In the genomic region with DNA sequence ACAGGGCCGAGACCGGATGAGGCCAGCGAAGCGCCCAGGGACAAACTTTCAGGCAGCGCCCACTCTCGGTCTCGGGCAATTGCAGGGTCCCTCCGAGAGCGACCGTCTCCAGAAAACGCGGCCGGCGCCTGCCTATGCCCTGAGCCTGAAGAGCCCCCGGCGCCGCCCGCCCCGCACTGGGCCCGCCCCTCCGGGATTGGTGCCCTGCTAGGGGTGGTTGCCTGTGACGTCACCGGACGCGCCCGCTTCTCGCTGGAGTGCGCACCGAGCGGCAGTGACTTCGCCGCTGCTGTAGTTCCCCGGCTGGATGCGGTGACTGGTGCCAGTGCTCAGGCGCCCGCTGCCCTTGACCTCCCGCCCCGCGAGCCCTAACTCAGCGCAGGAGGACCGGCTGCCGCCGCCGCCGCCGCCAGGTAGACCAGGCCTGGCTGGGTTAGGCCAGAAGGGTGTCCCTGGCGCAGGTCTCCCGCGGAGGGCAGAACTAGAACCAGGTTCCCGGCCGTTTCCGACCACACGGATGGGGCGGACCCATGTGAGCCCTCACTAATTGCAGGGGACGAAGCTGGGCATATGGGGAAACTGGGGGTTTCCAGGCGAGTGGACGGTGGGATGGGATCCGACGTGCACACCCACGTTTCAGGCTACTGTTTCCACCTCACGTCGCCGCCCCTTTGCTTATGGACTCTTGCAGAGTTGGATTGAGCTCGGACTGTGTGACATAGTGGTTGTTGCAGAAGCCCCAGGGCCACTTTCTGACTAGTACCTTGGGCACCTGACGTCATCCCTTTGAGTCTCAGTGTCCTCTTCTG, we compare ENCODE assay signal across 8 cellular contexts. TPM values are rescaled to one million over a fixed set of nuclear protein-coding genes. Genes with fewer than 3 reads are reported as not detected.
DNase-seq lines count a peak whose midpoint lies in the region; ATAC-seq and TF ChIP-seq lines count a peak whose summit lies in the region.
"Not testable (repeated sequence)": the region's sequence is repeated elsewhere in the genome, so short reads cannot be mapped to it uniquely, and the experiment has no call there.

No MANE protein-coding gene starts in this region.

- POLR2A ChIA-PET in CD4-positive, alpha-beta memory T cell (lab: Charles Lee; ENCODE audit: partially characterized antibody); T-cell (lab: Charles Lee); naive thymus-derived CD8-positive, alpha-beta T cell (lab: Charles Lee): not testable (repeated sequence)

- H3K4me3 Mint-ChIP-seq in CD4-positive, alpha-beta memory T cell, result peak overlapping the region; percentile 77 to 84 (median 81)
- H3K4me3 Mint-ChIP-seq in T-cell, result peak overlapping the region; percentile 76 to 83 (median 76)
- peak overlapping the region; percentile 73 to 88 (median 82) for H3K4me3 Mint-ChIP-seq in naive thymus-derived CD8-positive, alpha-beta T cell

- H3K9me3 ChIP-seq in CD4-positive, alpha-beta memory T cell (ENCODE audit: control insufficient read depth in 1 of 2, low read length in 2 of 2); gastroesophageal sphincter: not testable (repeated sequence)

- H3K4me1 ChIP-seq in CD4-positive, alpha-beta memory T cell (ENCODE audit: insufficient read depth, low read length), result not testable (repeated sequence)
- H3K4me1 ChIP-seq in gastroesophageal sphincter, result peaks cover 0 to 30% (median 4%) of the 10 kb centered on the region in 3 donors

- peak overlapping the region; percentile 40 to 93 (median 78) for H3K27ac Mint-ChIP-seq in CD4-positive, alpha-beta memory T cell
- peak overlapping the region in 1 of 2 donors; percentile 58 for H3K27ac Mint-ChIP-seq in T-cell
- peak overlapping the region; percentile 54 to 94 (median 89) for H3K27ac Mint-ChIP-seq in naive thymus-derived CD8-positive, alpha-beta T cell

- ATAC-seq in GM19468 (IDR thresholded peaks at IDR 0.05; ENCODE audit: extremely low read depth, unreplicated experiment) (peak; percentile 84), HG03354 (IDR thresholded peaks at IDR 0.05; ENCODE audit: poor library complexity, severe bottlenecking, unreplicated experiment) (peak; percentile 95), T-cell (replicated peaks in 1 of 4) (peak; percentile 100), gastroesophageal sphincter (peak; percentile 99)
- peak; percentile 99 for ATAC-seq in naive thymus-derived CD8-positive, alpha-beta T cell

- H3K27me3 ChIP-seq in CD4-positive, alpha-beta memory T cell (ENCODE audit: insufficient read depth, low read length); gastroesophageal sphincter: not testable (repeated sequence)

- not testable (repeated sequence) for H3K36me3 Mint-ChIP-seq in CD4-positive, alpha-beta memory T cell; T-cell; naive thymus-derived CD8-positive, alpha-beta T cell

- intact Hi-C loops in CD4-positive, alpha-beta memory T cell (cut with micrococcal nuclease), result not testable (repeated sequence)

- H3K4me3 ChIP-seq in CD4-positive, alpha-beta memory T cell (ENCODE audit: low read length in 2 of 2), result peak overlapping the region in 1 of 2 donors; percentile 28
- peak overlapping the region; percentile 59 to 83 for H3K4me3 ChIP-seq in gastroesophageal sphincter

- peak; percentile 45 to 67 for TF ChIP-seq POLR2A in gastroesophageal sphincter (IDR thresholded peaks at IDR 0.05)

- TF ChIP-seq EP300 in gastroesophageal sphincter (IDR thresholded peaks at IDR 0.05), result not testable (repeated sequence)

- H3K9me3 Mint-ChIP-seq in CD4-positive, alpha-beta memory T cell; T-cell; naive thymus-derived CD8-positive, alpha-beta T cell: not testable (repeated sequence)

- H3K27me3 Mint-ChIP-seq in CD4-positive, alpha-beta memory T cell, result not testable (repeated sequence)
- peaks cover 4 to 13% of the 10 kb centered on the region in 2 donors for H3K27me3 Mint-ChIP-seq in T-cell
- H3K27me3 Mint-ChIP-seq in naive thymus-derived CD8-positive, alpha-beta T cell, result peaks cover 0 to 18% (median 4%) of the 10 kb centered on the region in 5 donors

- CTCF ChIA-PET in CD4-positive, alpha-beta memory T cell (lab: Charles Lee; ENCODE audit: partially characterized antibody), result interaction anchor here (2.1 kb wide), 1 partner anchor 18 kb away, joined by 12 read pairs; no protein-coding TSS in a partner anchor
- CTCF ChIA-PET in T-cell (lab: Charles Lee), result interaction anchor here (0.5 to 1.7 kb wide), 2 partner anchors 18 to 312 kb away, joined by 3 to 8 read pairs; no protein-coding TSS in a partner anchor

- H3K36me3 ChIP-seq in CD4-positive, alpha-beta memory T cell (ENCODE audit: insufficient read depth, low read length); gastroesophageal sphincter: not testable (repeated sequence)

- not testable (repeated sequence) for TF ChIP-seq CTCF in gastroesophageal sphincter (IDR thresholded peaks at IDR 0.05)

- WGBS in gastroesophageal sphincter (ENCODE audit: low coverage in 1 of 2), 2 donors, result no CpG with 5 or more reads among the region's 65 CpGs

- peak overlapping the region; percentile 51 for H3K27ac ChIP-seq in CD4-positive, alpha-beta memory T cell (ENCODE audit: low read depth, low read length)
- H3K27ac ChIP-seq in gastroesophageal sphincter, result peak overlapping the region; percentile 87 to 91 (median 88)

- H3K4me1 Mint-ChIP-seq in CD4-positive, alpha-beta memory T cell, result peaks cover 7 to 18% (median 9%) of the 10 kb centered on the region in 4 donors
- peaks cover 10 to 17% (median 16%) of the 10 kb centered on the region in 3 donors for H3K4me1 Mint-ChIP-seq in T-cell
- H3K4me1 Mint-ChIP-seq in naive thymus-derived CD8-positive, alpha-beta T cell, result peaks cover 8 to 18% (median 10%) of the 10 kb centered on the region in 4 donors

- DNase-seq in CD4-positive, alpha-beta memory T cell, result peak; percentile 92 to 96 (median 93)
- DNase-seq in T-cell, result peak; percentile 92 to 100 (median 97)
- peak; percentile 90 for DNase-seq in activated naive CD8-positive, alpha-beta T cell treated with anti-CD3 and anti-CD28 coated beads, Interleukin-2, amount 50 U/mL, for 16 hours (ENCODE audit: low read depth, low spot score)
- peak; percentile 92 to 98 (median 94) for DNase-seq in naive thymus-derived CD8-positive, alpha-beta T cell
- DNase-seq in stimulated activated CD8-positive, alpha-beta memory T cell treated with anti-CD3 and anti-CD28 coated beads, Interleukin-15, amount 100 ng/mL, for 48 hours (ENCODE audit: low read depth in 2 of 2), result peak; percentile 94

RNA-seq across cellular contexts. Expression of a gene that starts 18.9 kb away (rescaled TPM):
- 10 to 100 TPM; 82.4 to 93.4 TPM for total RNA-seq in CD4-positive, alpha-beta memory T cell
- 10 to 100 TPM in 1 of 2 donors, 1 to 10 TPM in 1; 6.8 to 32.2 TPM for polyA plus RNA-seq in CD4-positive, alpha-beta memory T cell
- 10 to 100 TPM; 60.6 to 94.8 (median 68.6) TPM for total RNA-seq in T-cell
- 10 to 100 TPM in 2 of 4 donors, 1 to 10 TPM in 2; 9.0 to 42.6 (median 18.8) TPM for total RNA-seq in gastroesophageal sphincter
- 10 to 100 TPM; 67.1 to 71.8 TPM for total RNA-seq in naive thymus-derived CD8-positive, alpha-beta T cell
- 10 to 100 TPM in 2 of 3 donors, 1 to 10 TPM in 1; 8.4 to 13.6 (median 12.9) TPM for polyA plus RNA-seq in naive thymus-derived CD8-positive, alpha-beta T cell

RNA-seq across cellular contexts. Expression of a gene that starts 24.2 kb away (rescaled TPM):
- 1 to 10 TPM; 2.9 to 3.3 TPM for total RNA-seq in CD4-positive, alpha-beta memory T cell
- polyA plus RNA-seq in CD4-positive, alpha-beta memory T cell, result 1 to 10 TPM; 3.6 to 6.3 TPM
- total RNA-seq in T-cell (1 to 10 TPM in 4 of 5 donors, not detected in 1; 3.3 to 3.9 (median 3.8) TPM), gastroesophageal sphincter (1 to 10 TPM; 1.9 to 8.4 (median 3.9) TPM)
- 10 to 100 TPM in 1 of 2 experiments, 1 to 10 TPM in 1; 9.9 to 11.7 TPM for total RNA-seq in naive thymus-derived CD8-positive, alpha-beta T cell
- 1 to 10 TPM; 1.1 to 8.8 (median 4.2) TPM for polyA plus RNA-seq in naive thymus-derived CD8-positive, alpha-beta T cell
